ENCODE assay signal across 27 cellular contexts in the genomic region with DNA sequence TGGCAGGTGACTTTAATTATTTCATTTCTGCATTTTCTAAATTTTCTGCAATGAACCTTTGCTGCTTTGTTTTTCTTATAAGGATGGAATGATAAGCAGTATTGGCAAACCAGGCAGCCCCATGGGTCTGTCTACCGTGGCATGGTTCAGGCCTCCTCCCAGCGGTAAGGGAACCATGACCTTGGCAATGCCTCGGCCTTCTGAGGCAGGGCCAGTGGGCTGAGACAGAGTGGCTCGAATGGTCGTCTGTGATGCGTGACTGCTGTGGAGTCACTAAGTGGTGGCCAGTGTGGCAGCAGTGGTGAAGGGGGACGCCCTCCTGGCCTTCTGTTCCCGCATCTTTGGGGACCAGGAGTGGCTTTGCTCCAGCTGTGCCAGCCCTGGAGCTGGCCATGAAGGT.
"Had no signal": no experiment of that assay in that cellular context is flagged by ENCODE, and none has a peak within 500 bp of the region (broad histone marks: within the 10 kb centered on the region; RNA-seq: fewer than 3 reads in every experiment).

No MANE protein-coding gene starts in this region.

- DNase-seq: activated B cell treated with CpG ODN at 0.5 μM for 24 hours; activated CD4-positive, alpha-beta memory T cell treated with anti-CD3 and anti-CD28 coated beads, Interleukin-2, amount 10 ng/mL, durations not matched to agents 7 days and 5 days; activated CD4-positive, alpha-beta T cell treated with anti-CD3 and anti-CD28 coated beads for 36 hours; activated CD4-positive, alpha-beta T cell treated with anti-CD3 and anti-CD28 coated beads, Interleukin-2, amount 10 ng/mL, durations not matched to agents 24 days and 14 days; activated CD4-positive, CD25-positive, alpha-beta regulatory T cell treated with anti-CD3 and anti-CD28 coated beads, Interleukin-2, amount 50 U/mL, for 72 hours; activated CD8-positive, alpha-beta memory T cell treated with anti-CD3 and anti-CD28 coated beads, Interleukin-2, amount 50 U/mL, for 48 hours; activated gamma-delta T cell; activated naive CD4-positive, alpha-beta T cell; activated naive CD4-positive, alpha-beta T cell treated with anti-CD3 and anti-CD28 coated beads, Interleukin-2, amount 50 U/mL, for 16 hours; activated T-cell treated with anti-CD3 and anti-CD28 coated beads for 4 hours; activated T-cell treated with anti-CD3 and anti-CD28 coated beads, Interleukin-2, amount 50 U/mL, for 24 hours; activated T-cell treated with anti-CD3 and anti-CD28 coated beads, Interleukin-2, amount 50 U/mL, for 72 hours; amniotic stem cell; anterior cingulate cortex; body of pancreas; central memory CD4-positive, alpha-beta T cell; cerebellar nuclear complex; colonic mucosa; effector CD8-positive, alpha-beta T cell; esophagus squamous epithelium; foreskin melanocyte; T-helper 1 cell; T-helper 17 cell; T1000; WERI-Rb-1 had no signal

- H3K9me3 ChIP-seq: body of pancreas, colonic mucosa, esophagus squamous epithelium, gastroesophageal sphincter had no signal

- H3K27me3 ChIP-seq: body of pancreas, colonic mucosa, esophagus squamous epithelium, gastroesophageal sphincter had no signal

- H3K4me1 ChIP-seq: body of pancreas, colonic mucosa, esophagus squamous epithelium, gastroesophageal sphincter had no signal

- H3K27ac ChIP-seq: body of pancreas, colonic mucosa, epithelial cell of prostate, esophagus squamous epithelium, gastroesophageal sphincter, WERI-Rb-1 had no signal

- H3K36me3 ChIP-seq: colonic mucosa, esophagus squamous epithelium, gastroesophageal sphincter, WERI-Rb-1 had no signal

- ATAC-seq: activated CD4-positive, alpha-beta T cell treated with anti-CD3 and anti-CD28 coated beads for 36 hours; activated T-cell treated with anti-CD3 and anti-CD28 coated beads, Interleukin-2, amount 50 U/mL, for 72 hours; body of pancreas; gastroesophageal sphincter; T-helper 17 cell had no signal

- H3K4me3 ChIP-seq: body of pancreas, colonic mucosa, esophagus squamous epithelium, gastroesophageal sphincter had no signal
